1 cellular context compared by ENCODE assay signal in genomic region chr1:56569661-56570060, GRCh38.
TF ChIP-seq lines count a peak whose summit lies in the region.

No MANE protein-coding gene starts in this region.

TF ChIP-seq in HepG2, 621 proteins besides CTCF, POLR2A, EP300 and RAD21 (continued from another document and continues in another):
- TF ChIP-seq ZNF367 (CRISPR knock-in tag; IDR thresholded peaks at IDR 0.05; ENCODE audit: borderline replicate concordance) (no peak), ZNF343 (CRISPR knock-in tag; IDR thresholded peaks at IDR 0.05) (0 out of 2 replicates have a peak, but pooled peaks have one; percentile 76), AKNA (CRISPR knock-in tag; IDR thresholded peaks at IDR 0.05; ENCODE audit: borderline replicate concordance) (no peak), IKZF1 (IDR thresholded peaks at IDR 0.05) (no peak), FOXK1 (CRISPR knock-in tag; IDR thresholded peaks at IDR 0.05; ENCODE audit: borderline replicate concordance, low read depth) (peak; percentile 86; the same call in 1 of the 2 replicates), ZBTB25 (CRISPR knock-in tag; IDR thresholded peaks at IDR 0.05) (no peak), TAF1 (CRISPR knock-in tag; IDR thresholded peaks at IDR 0.05) (no peak), RARA (CRISPR knock-in tag; IDR thresholded peaks at IDR 0.05) (peak; percentile 82), CHCHD3 (CRISPR knock-in tag; IDR thresholded peaks at IDR 0.05) (no peak), HNF1B (CRISPR knock-in tag; IDR thresholded peaks at IDR 0.05) (no peak), ZNF674 (CRISPR knock-in tag; IDR thresholded peaks at IDR 0.05; ENCODE audit: low read depth) (no peak), ZNF546 (CRISPR knock-in tag; conservative IDR thresholded peaks at IDR 0.05) (no peak), MATR3 (CRISPR knock-in tag; IDR thresholded peaks at IDR 0.05) (no peak), RNF219 (CRISPR knock-in tag; IDR thresholded peaks at IDR 0.05) (no peak), ZNF558 (CRISPR knock-in tag; IDR thresholded peaks at IDR 0.05; ENCODE audit: borderline replicate concordance) (no peak), ZNF7 (CRISPR knock-in tag; IDR thresholded peaks at IDR 0.05) (no peak), ZNF484 (CRISPR knock-in tag; IDR thresholded peaks at IDR 0.05; ENCODE audit: borderline replicate concordance, low read depth) (no peak), DPF2 (CRISPR knock-in tag; IDR thresholded peaks at IDR 0.05; ENCODE audit: borderline replicate concordance, low read depth) (peak; percentile 83), ZNF629 (CRISPR knock-in tag; conservative IDR thresholded peaks at IDR 0.05) (peak; percentile 33; the same call in 1 of the 2 replicates), TBX2 (CRISPR knock-in tag; IDR thresholded peaks at IDR 0.05; ENCODE audit: borderline replicate concordance) (peak; percentile 83; the same call in 1 of the 2 replicates), FOXO1 (CRISPR knock-in tag; IDR thresholded peaks at IDR 0.05) (peak; percentile 86; the same call in 1 of the 2 replicates), PAX8 (CRISPR knock-in tag; IDR thresholded peaks at IDR 0.05; ENCODE audit: borderline replicate concordance) (no peak), GPN1 (CRISPR knock-in tag; IDR thresholded peaks at IDR 0.05; ENCODE audit: borderline replicate concordance) (no peak), ZNF615 (CRISPR knock-in tag; IDR thresholded peaks at IDR 0.05; ENCODE audit: borderline replicate concordance) (no peak), KLF11 (CRISPR knock-in tag; IDR thresholded peaks at IDR 0.05) (no peak; the same call in 1 of the 2 replicates), ZBTB37 (CRISPR knock-in tag; IDR thresholded peaks at IDR 0.05) (no peak), DR1 (CRISPR knock-in tag; IDR thresholded peaks at IDR 0.05) (no peak), ZNF891 (CRISPR knock-in tag; IDR thresholded peaks at IDR 0.05) (no peak), NR1H2 (CRISPR knock-in tag; IDR thresholded peaks at IDR 0.05; ENCODE audit: borderline replicate concordance, low read depth) (no peak), ZNF749 (CRISPR knock-in tag; IDR thresholded peaks at IDR 0.05; ENCODE audit: borderline replicate concordance) (no peak), CCAR2 (optimal IDR thresholded peaks at IDR 0.05; ENCODE audit: low read depth, low read length) (no peak), FOXC1 (CRISPR knock-in tag; IDR thresholded peaks at IDR 0.05; ENCODE audit: borderline replicate concordance) (no peak), PCBP1 (IDR thresholded peaks at IDR 0.05; ENCODE audit: borderline replicate concordance, low read depth, low read length) (no peak), ZNF503 (CRISPR knock-in tag; IDR thresholded peaks at IDR 0.05) (peak; percentile 74; the same call in 1 of the 2 replicates), ZSCAN30 (CRISPR knock-in tag; IDR thresholded peaks at IDR 0.05) (no peak), ZNF619 (CRISPR knock-in tag; IDR thresholded peaks at IDR 0.05) (no peak), CHD4 (IDR thresholded peaks at IDR 0.05; ENCODE audit: borderline replicate concordance, low read length) (no peak), MEIS2 (CRISPR knock-in tag; IDR thresholded peaks at IDR 0.05) (peak; percentile 74; the same call in 1 of the 2 replicates), ZNF224 (CRISPR knock-in tag; IDR thresholded peaks at IDR 0.05) (no peak), ZFAT (CRISPR knock-in tag; conservative IDR thresholded peaks at IDR 0.05) (no peak), ZNF580 (CRISPR knock-in tag; IDR thresholded peaks at IDR 0.05; ENCODE audit: borderline replicate concordance, low read depth) (peak; percentile 78; the same call in 1 of the 2 replicates), SPEN (CRISPR knock-in tag; IDR thresholded peaks at IDR 0.05; ENCODE audit: low read depth) (no peak), TRIM22 (IDR thresholded peaks at IDR 0.05) (no peak), SALL1 (CRISPR knock-in tag; IDR thresholded peaks at IDR 0.05) (peak; percentile 95), FUBP1 (CRISPR knock-in tag; IDR thresholded peaks at IDR 0.05; ENCODE audit: borderline replicate concordance) (no peak), ZNF766 (CRISPR knock-in tag; IDR thresholded peaks at IDR 0.05; ENCODE audit: borderline replicate concordance) (no peak), SAFB2 (CRISPR knock-in tag; IDR thresholded peaks at IDR 0.05; ENCODE audit: borderline replicate concordance, low read depth) (no peak; the same call in 1 of the 2 replicates), ZNF737 (CRISPR knock-in tag; IDR thresholded peaks at IDR 0.05; ENCODE audit: borderline replicate concordance) (no peak), BRD4 (CRISPR knock-in tag; IDR thresholded peaks at IDR 0.05) (no peak; the same call in 1 of the 2 replicates), ISX (CRISPR knock-in tag; conservative IDR thresholded peaks at IDR 0.05) (no peak), RCOR2 (CRISPR knock-in tag; IDR thresholded peaks at IDR 0.05) (peak; percentile 95), NCOA2 (CRISPR knock-in tag; IDR thresholded peaks at IDR 0.05) (peak; percentile 89), HNRNPH1 (optimal IDR thresholded peaks at IDR 0.05; ENCODE audit: low read depth, low read length) (no peak)
